1 cellular context compared by ENCODE assay signal in the genomic region with DNA sequence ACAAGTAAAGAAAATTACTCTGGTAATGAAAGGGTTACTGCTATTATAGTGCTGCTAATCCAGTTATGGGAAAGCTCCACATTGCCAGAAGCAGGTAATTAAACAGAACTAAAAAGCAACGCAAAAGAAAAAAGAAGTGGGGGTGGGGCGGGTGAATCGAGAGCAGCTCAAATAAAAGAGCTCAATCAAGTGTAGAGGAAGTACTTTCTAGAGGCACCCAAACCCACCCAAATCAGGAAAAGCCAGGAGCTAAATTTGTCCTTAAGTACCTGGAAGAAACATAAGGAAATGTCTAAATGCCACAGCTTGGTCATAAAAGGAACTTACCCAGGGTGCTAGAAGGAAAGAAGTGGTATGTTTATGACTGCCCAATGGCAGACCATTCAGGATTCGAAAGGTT.
TF ChIP-seq lines count a peak whose summit lies in the region.

No MANE protein-coding gene starts in this region.

TF ChIP-seq in GM23338, 12 proteins besides CTCF, POLR2A, EP300 and RAD21 (continued from another document):
- TF ChIP-seq, protein P1, sequence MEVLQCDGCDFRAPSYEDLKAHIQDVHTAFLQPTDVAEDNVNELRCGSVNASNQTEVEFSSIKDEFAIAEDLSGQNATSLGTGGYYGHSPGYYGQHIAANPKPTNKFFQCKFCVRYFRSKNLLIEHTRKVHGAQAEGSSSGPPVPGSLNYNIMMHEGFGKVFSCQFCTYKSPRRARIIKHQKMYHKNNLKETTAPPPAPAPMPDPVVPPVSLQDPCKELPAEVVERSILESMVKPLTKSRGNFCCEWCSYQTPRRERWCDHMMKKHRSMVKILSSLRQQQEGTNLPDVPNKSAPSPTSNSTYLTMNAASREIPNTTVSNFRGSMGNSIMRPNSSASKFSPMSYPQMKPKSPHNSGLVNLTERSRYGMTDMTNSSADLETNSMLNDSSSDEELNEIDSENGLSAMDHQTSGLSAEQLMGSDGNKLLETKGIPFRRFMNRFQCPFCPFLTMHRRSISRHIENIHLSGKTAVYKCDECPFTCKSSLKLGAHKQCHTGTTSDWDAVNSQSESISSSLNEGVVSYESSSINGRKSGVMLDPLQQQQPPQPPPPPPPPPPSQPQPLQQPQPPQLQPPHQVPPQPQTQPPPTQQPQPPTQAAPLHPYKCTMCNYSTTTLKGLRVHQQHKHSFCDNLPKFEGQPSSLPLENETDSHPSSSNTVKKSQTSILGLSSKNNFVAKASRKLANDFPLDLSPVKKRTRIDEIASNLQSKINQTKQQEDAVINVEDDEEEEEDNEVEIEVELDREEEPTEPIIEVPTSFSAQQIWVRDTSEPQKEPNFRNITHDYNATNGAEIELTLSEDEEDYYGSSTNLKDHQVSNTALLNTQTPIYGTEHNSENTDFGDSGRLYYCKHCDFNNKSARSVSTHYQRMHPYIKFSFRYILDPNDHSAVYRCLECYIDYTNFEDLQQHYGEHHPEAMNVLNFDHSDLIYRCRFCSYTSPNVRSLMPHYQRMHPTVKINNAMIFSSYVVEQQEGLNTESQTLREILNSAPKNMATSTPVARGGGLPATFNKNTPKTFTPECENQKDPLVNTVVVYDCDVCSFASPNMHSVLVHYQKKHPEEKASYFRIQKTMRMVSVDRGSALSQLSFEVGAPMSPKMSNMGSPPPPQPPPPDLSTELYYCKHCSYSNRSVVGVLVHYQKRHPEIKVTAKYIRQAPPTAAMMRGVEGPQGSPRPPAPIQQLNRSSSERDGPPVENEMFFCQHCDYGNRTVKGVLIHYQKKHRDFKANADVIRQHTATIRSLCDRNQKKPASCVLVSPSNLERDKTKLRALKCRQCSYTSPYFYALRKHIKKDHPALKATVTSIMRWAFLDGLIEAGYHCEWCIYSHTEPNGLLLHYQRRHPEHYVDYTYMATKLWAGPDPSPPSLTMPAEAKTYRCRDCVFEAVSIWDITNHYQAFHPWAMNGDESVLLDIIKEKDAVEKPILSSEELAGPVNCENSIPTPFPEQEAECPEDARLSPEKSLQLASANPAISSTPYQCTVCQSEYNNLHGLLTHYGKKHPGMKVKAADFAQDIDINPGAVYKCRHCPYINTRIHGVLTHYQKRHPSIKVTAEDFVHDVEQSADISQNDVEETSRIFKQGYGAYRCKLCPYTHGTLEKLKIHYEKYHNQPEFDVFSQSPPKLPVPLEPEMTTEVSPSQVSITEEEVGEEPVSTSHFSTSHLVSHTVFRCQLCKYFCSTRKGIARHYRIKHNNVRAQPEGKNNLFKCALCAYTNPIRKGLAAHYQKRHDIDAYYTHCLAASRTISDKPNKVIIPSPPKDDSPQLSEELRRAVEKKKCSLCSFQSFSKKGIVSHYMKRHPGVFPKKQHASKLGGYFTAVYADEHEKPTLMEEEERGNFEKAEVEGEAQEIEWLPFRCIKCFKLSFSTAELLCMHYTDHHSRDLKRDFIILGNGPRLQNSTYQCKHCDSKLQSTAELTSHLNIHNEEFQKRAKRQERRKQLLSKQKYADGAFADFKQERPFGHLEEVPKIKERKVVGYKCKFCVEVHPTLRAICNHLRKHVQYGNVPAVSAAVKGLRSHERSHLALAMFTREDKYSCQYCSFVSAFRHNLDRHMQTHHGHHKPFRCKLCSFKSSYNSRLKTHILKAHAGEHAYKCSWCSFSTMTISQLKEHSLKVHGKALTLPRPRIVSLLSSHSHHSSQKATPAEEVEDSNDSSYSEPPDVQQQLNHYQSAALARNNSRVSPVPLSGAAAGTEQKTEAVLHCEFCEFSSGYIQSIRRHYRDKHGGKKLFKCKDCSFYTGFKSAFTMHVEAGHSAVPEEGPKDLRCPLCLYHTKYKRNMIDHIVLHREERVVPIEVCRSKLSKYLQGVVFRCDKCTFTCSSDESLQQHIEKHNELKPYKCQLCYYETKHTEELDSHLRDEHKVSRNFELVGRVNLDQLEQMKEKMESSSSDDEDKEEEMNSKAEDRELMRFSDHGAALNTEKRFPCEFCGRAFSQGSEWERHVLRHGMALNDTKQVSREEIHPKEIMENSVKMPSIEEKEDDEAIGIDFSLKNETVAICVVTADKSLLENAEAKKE (CRISPR knock-in tag; IDR thresholded peaks at IDR 0.05) = no peak
- no peak for TF ChIP-seq EZH2 (IDR thresholded peaks at IDR 0.05; ENCODE audit: low read depth, unreplicated experiment)
- TF ChIP-seq, protein P2, sequence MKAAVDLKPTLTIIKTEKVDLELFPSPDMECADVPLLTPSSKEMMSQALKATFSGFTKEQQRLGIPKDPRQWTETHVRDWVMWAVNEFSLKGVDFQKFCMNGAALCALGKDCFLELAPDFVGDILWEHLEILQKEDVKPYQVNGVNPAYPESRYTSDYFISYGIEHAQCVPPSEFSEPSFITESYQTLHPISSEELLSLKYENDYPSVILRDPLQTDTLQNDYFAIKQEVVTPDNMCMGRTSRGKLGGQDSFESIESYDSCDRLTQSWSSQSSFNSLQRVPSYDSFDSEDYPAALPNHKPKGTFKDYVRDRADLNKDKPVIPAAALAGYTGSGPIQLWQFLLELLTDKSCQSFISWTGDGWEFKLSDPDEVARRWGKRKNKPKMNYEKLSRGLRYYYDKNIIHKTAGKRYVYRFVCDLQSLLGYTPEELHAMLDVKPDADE (IDR thresholded peaks at IDR 0.05) = no peak
- TF ChIP-seq JUNB (IDR thresholded peaks at IDR 0.05; ENCODE audit: unreplicated experiment) = no peak
